ENCODE assay signal across 11 cellular contexts in the genomic region with DNA sequence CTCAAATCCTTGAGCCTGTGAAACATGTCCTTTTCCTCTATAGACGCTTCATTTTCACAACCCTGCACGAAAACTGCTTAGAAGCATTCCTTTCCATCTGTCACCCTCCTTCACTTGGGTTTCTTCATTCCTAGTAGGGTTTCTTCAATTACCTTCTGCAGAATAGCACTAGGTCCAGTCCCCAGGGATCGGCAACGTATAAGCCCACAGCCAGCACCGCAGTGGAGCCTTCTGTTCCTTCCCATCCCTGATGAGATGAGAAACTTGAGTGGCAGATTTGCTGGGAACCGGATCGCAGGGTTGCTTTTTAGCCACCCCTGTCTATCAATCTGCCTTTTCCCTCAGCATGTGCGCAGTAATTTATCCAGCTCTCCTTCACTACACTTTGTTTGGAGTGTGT.
DNase-seq lines count a peak whose midpoint lies in the region; ATAC-seq, FAIRE-seq and TF ChIP-seq lines count a peak whose summit lies in the region.
"Had no signal": no experiment of that assay in that cellular context is flagged by ENCODE, and none has a peak within 500 bp of the region (broad histone marks: within the 10 kb centered on the region; RNA-seq: fewer than 3 reads in every experiment).

No MANE protein-coding gene starts in this region.

- no peaks in the 10 kb centered on the region for H3K9me3 ChIP-seq in CD4-positive, alpha-beta T cell (ENCODE audit: control insufficient read depth, low read length)
- no peaks in the 10 kb centered on the region for H3K9me3 ChIP-seq in kidney (ENCODE audit: control insufficient read depth in 1 of 2, low read length in 2 of 2)
- H3K9me3 ChIP-seq in gastroesophageal sphincter = no peaks in the 10 kb centered on the region

- H3K4me1 ChIP-seq in GM23338 (ENCODE audit: insufficient read depth) (no peaks in the 10 kb centered on the region), kidney (ENCODE audit: control insufficient read depth in 1 of 2, insufficient read depth in 1 of 2, low read depth in 1 of 2, low read length in 2 of 2) (peaks cover 0 to 6% of the 10 kb centered on the region in 2 donors), gastroesophageal sphincter (peaks cover 0 to 15% (median 1%) of the 10 kb centered on the region in 3 donors)

- ATAC-seq in CD4-positive, alpha-beta T cell (ENCODE audit: poor library complexity) = no peak
- no peak for ATAC-seq in GM23338
- ATAC-seq in naive thymus-derived CD8-positive, alpha-beta T cell = no peak
- ATAC-seq in gastroesophageal sphincter = no peak
- no peak for ATAC-seq in GM21825 (IDR thresholded peaks at IDR 0.05; ENCODE audit: unreplicated experiment)

- 72 to 87% methylated on average over 4 to 5 of the region's 8 CpGs for WGBS in gastroesophageal sphincter (ENCODE audit: low coverage in 1 of 2), 2 donors

- no peak for FAIRE-seq in kidney (lab: Jason Lieb, UNC)

- H3K4me2 ChIP-seq in GM23338 = no peak overlapping the region

- no peaks in the 10 kb centered on the region for H3K79me2 ChIP-seq in GM23338 (replicated peaks; ENCODE audit: insufficient read depth)

- H3K9ac ChIP-seq in kidney (ENCODE audit: low read length in 2 of 2) = peak overlapping the region in 1 of 2 donors; percentile 15

- no peaks in the 10 kb centered on the region for H3K9me3 Mint-ChIP-seq in CD4-positive, alpha-beta T cell
- peaks cover 6% of the 10 kb centered on the region; the same call in 1 of the 3 replicates for H3K9me3 Mint-ChIP-seq in GM23338
- H3K9me3 Mint-ChIP-seq in activated CD4-positive, alpha-beta memory T cell treated with anti-CD3 and anti-CD28 coated beads, Interleukin-2, amount 10 ng/mL, durations not matched to agents 7 days and 5 days = no peaks in the 10 kb centered on the region
- H3K9me3 Mint-ChIP-seq in naive thymus-derived CD8-positive, alpha-beta T cell = no peaks in the 10 kb centered on the region

- CTCF ChIA-PET in CD4-positive, alpha-beta T cell (lab: Charles Lee) = no interaction called here
- CTCF ChIA-PET in activated CD4-positive, alpha-beta memory T cell treated with anti-CD3 and anti-CD28 coated beads, Interleukin-2, amount 10 ng/mL, durations not matched to agents 7 days and 5 days (lab: Charles Lee) = interaction anchor here (1.0 to 2.3 kb wide), 6 partner anchors 8 to 486 kb away, joined by 3 to 22 read pairs (median 4); no protein-coding TSS in a partner anchor

- peaks cover 56% of the 10 kb centered on the region for H3K27me3 Mint-ChIP-seq in CD4-positive, alpha-beta T cell
- peaks cover 32% of the 10 kb centered on the region for H3K27me3 Mint-ChIP-seq in GM23338 (ENCODE audit: insufficient read depth, low read depth, poor library complexity)
- peaks cover 43% of the 10 kb centered on the region for H3K27me3 Mint-ChIP-seq in activated CD4-positive, alpha-beta memory T cell treated with anti-CD3 and anti-CD28 coated beads, Interleukin-2, amount 10 ng/mL, durations not matched to agents 7 days and 5 days
- peaks cover 14 to 44% (median 39%) of the 10 kb centered on the region in 5 donors for H3K27me3 Mint-ChIP-seq in naive thymus-derived CD8-positive, alpha-beta T cell

- POLR2A ChIA-PET in CD4-positive, alpha-beta T cell (lab: Charles Lee) = no interaction called here
- POLR2A ChIA-PET in activated CD4-positive, alpha-beta memory T cell treated with anti-CD3 and anti-CD28 coated beads, Interleukin-2, amount 10 ng/mL, durations not matched to agents 7 days and 5 days (lab: Charles Lee) = no interaction called here
- POLR2A ChIA-PET in naive thymus-derived CD8-positive, alpha-beta T cell (lab: Charles Lee) = no interaction called here

- no peak for TF ChIP-seq EP300 in gastroesophageal sphincter (IDR thresholded peaks at IDR 0.05)

- no peak overlapping the region for H3K4me3 ChIP-seq in GM23338
- H3K4me3 ChIP-seq in kidney (ENCODE audit: low read length in 2 of 2) = peak overlapping the region in 1 of 2 donors; percentile 50
- H3K4me3 ChIP-seq in gastroesophageal sphincter = no peak overlapping the region

- H3K27ac ChIP-seq in CD4-positive, alpha-beta T cell (ENCODE audit: low read depth, low read length) = no peak overlapping the region
- H3K27ac ChIP-seq in GM23338 (ENCODE audit: low read depth) (no peak overlapping the region), kidney (ENCODE audit: low read depth in 2 of 2, low read length in 2 of 2) (no peak overlapping the region), gastroesophageal sphincter (no peak overlapping the region)

- H3K4me3 Mint-ChIP-seq in CD4-positive, alpha-beta T cell = peak overlapping the region; percentile 91
- no peak overlapping the region; the same call in 2 of the 3 replicates for H3K4me3 Mint-ChIP-seq in GM23338
- peak overlapping the region; percentile 79 for H3K4me3 Mint-ChIP-seq in activated CD4-positive, alpha-beta memory T cell treated with anti-CD3 and anti-CD28 coated beads, Interleukin-2, amount 10 ng/mL, durations not matched to agents 7 days and 5 days
- H3K4me3 Mint-ChIP-seq in naive thymus-derived CD8-positive, alpha-beta T cell = peak overlapping the region; percentile 82 to 98 (median 94)

- TF ChIP-seq POLR2A in gastroesophageal sphincter (IDR thresholded peaks at IDR 0.05) = no peak

- peaks cover 17% of the 10 kb centered on the region for H3K27me3 ChIP-seq in CD4-positive, alpha-beta T cell (ENCODE audit: control insufficient read depth, insufficient read depth, low read length)
- H3K27me3 ChIP-seq in GM23338 (ENCODE audit: insufficient read depth) = peaks cover 46% of the 10 kb centered on the region
- peaks cover 19% of the 10 kb centered on the region for H3K27me3 ChIP-seq in gastroesophageal sphincter

- H3K36me3 ChIP-seq in GM23338 (ENCODE audit: insufficient read depth) = no peaks in the 10 kb centered on the region
- no peaks in the 10 kb centered on the region for H3K36me3 ChIP-seq in kidney (ENCODE audit: control insufficient read depth in 1 of 2, insufficient read depth in 2 of 2, low read length in 2 of 2)
- H3K36me3 ChIP-seq in gastroesophageal sphincter = no peaks in the 10 kb centered on the region

- peak overlapping the region; percentile 47; the same call in 1 of the 2 replicates for H2AFZ ChIP-seq in GM23338

- intact Hi-C loops in CD4-positive, alpha-beta T cell (cut with DNase I, micrococcal nuclease) = loop anchor here in 1 of 2 experiments (2.0 to 10.0 kb wide), 3 partner anchors 476 to 1466 kb away; no protein-coding TSS in a partner anchor
- intact Hi-C loops in kidney (cut with DNase I) = loop anchor here (10.0 kb wide), 1 partner anchor 476 kb away; no protein-coding TSS in a partner anchor

- H4K20me1 ChIP-seq in GM23338 (replicated peaks; ENCODE audit: insufficient read depth) = no peaks in the 10 kb centered on the region

- DNase-seq in CD4-positive, alpha-beta T cell = no peak
- DNase-seq in GM23338 (ENCODE audit: low spot score) (no peak), NCI-H2196 treated with DMSO at 0.1 percent for 48 hours (lab: John Stamatoyannopoulos, UW; ENCODE audit: unreplicated experiment) (no peak), kidney (no peak)
- DNase-seq in activated CD4-positive, alpha-beta memory T cell treated with anti-CD3 and anti-CD28 coated beads, Interleukin-2, amount 10 ng/mL, durations not matched to agents 7 days and 5 days = no peak
- DNase-seq in naive thymus-derived CD8-positive, alpha-beta T cell = no peak
- DNase-seq: head of caudate nucleus, IMR-90, NCI-H446 treated with DMSO at 0.1 percent for 48 hours had no signal

- H3K36me3 Mint-ChIP-seq in CD4-positive, alpha-beta T cell (ENCODE audit: low read depth) = no peaks in the 10 kb centered on the region
- H3K36me3 Mint-ChIP-seq in GM23338 (ENCODE audit: low read depth) = 0 out of 3 replicates have a peak, but pooled peaks cover 3% of the 10 kb centered on the region
- no peaks in the 10 kb centered on the region for H3K36me3 Mint-ChIP-seq in activated CD4-positive, alpha-beta memory T cell treated with anti-CD3 and anti-CD28 coated beads, Interleukin-2, amount 10 ng/mL, durations not matched to agents 7 days and 5 days (ENCODE audit: low read depth)
- H3K36me3 Mint-ChIP-seq in naive thymus-derived CD8-positive, alpha-beta T cell = no peaks in the 10 kb centered on the region

- H3F3A ChIP-seq in GM23338 (replicated peaks; ENCODE audit: low read depth) = peaks cover 4% of the 10 kb centered on the region; the same call in 1 of the 2 replicates

- peaks cover 22% of the 10 kb centered on the region for H3K4me1 Mint-ChIP-seq in CD4-positive, alpha-beta T cell (ENCODE audit: low read depth)
- peaks cover 8% of the 10 kb centered on the region for H3K4me1 Mint-ChIP-seq in GM23338
- peaks cover 12% of the 10 kb centered on the region for H3K4me1 Mint-ChIP-seq in activated CD4-positive, alpha-beta memory T cell treated with anti-CD3 and anti-CD28 coated beads, Interleukin-2, amount 10 ng/mL, durations not matched to agents 7 days and 5 days
- peaks cover 7 to 16% (median 12%) of the 10 kb centered on the region in 4 donors for H3K4me1 Mint-ChIP-seq in naive thymus-derived CD8-positive, alpha-beta T cell

- no peak overlapping the region for H3K27ac Mint-ChIP-seq in CD4-positive, alpha-beta T cell
- no peak overlapping the region for H3K27ac Mint-ChIP-seq in GM23338
- H3K27ac Mint-ChIP-seq in activated CD4-positive, alpha-beta memory T cell treated with anti-CD3 and anti-CD28 coated beads, Interleukin-2, amount 10 ng/mL, durations not matched to agents 7 days and 5 days = no peak overlapping the region
- H3K27ac Mint-ChIP-seq in naive thymus-derived CD8-positive, alpha-beta T cell = no peak overlapping the region

- TF ChIP-seq CTCF in CD4-positive, alpha-beta T cell (IDR thresholded peaks at IDR 0.05) = no peak
- TF ChIP-seq CTCF in GM23338 (conservative IDR thresholded peaks at IDR 0.05; ENCODE audit: low read depth in 2 of 2) (no peak), kidney (IDR thresholded peaks at IDR 0.05; ENCODE audit: borderline replicate concordance, extremely low read depth, insufficient read depth) (no peak), gastroesophageal sphincter (IDR thresholded peaks at IDR 0.05) (no peak)

- no peaks in the 10 kb centered on the region for H3K9me2 ChIP-seq in GM23338 (ENCODE audit: insufficient read depth)

TF ChIP-seq in GM23338, 12 proteins besides CTCF, POLR2A, EP300 and RAD21:
- TF ChIP-seq EZH2 (IDR thresholded peaks at IDR 0.05; ENCODE audit: low read depth, unreplicated experiment) = no peak
